26 cellular contexts compared by ENCODE assay signal in the genomic region with DNA sequence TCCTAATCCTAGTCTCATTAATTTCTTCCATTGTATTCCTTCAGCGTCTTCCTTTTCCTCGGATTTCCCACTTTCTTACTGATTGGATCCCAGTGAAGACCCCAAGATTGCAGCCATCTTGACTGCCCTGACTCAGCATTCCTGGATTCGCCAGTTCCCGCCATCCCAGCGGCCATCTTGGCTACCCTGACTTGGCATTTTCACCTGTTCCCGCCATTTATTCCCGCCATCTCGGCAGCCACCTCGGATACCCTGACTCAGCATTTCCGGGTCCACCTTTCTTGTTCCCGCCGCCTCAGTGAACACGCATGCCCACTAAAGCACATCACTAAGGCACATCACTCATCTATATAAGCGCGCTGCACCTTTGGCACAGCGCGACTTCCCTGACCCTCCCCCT. TPM values are rescaled to one million over a fixed set of nuclear protein-coding genes. Genes with fewer than 3 reads are reported as not detected.
"Had no signal": no experiment of that assay in that cellular context is flagged by ENCODE, and none has a peak within 500 bp of the region (broad histone marks: within the 10 kb centered on the region; RNA-seq: fewer than 3 reads in every experiment).

No MANE protein-coding gene starts in this region.

- H3K4me3 Mint-ChIP-seq: activated CD4-positive, alpha-beta T cell treated with anti-CD3 and anti-CD28 coated beads, Interleukin-2, amount 10 ng/mL, durations not matched to agents 24 days and 14 days; activated CD8-positive, alpha-beta T cell treated with anti-CD3 and anti-CD28 coated beads for 36 hours; activated naive CD4-positive, alpha-beta T cell treated with anti-CD3 and anti-CD28 coated beads for 36 hours; activated naive CD8-positive, alpha-beta T cell treated with anti-CD3 and anti-CD28 coated beads, Interleukin-2, amount 10 ng/mL, durations not matched to agents 7 days and 5 days; central memory CD8-positive, alpha-beta T cell; effector memory CD8-positive, alpha-beta T cell; natural killer cell treated with Interleukin-12 subunit alpha and Interleukin-12 subunit beta and Interleukin-15 and Interleukin-18, amount 100 ng/mL, for 72 hours; type B pancreatic cell had no signal

- ATAC-seq: activated CD4-positive, CD25-positive, alpha-beta regulatory T cell treated with anti-CD3 and anti-CD28 coated beads, Interleukin-2, amount 50 U/mL, for 24 hours; activated CD8-positive, alpha-beta T cell treated with anti-CD3 and anti-CD28 coated beads for 36 hours; effector memory CD8-positive, alpha-beta T cell; gastrocnemius medialis; natural killer cell treated with Interleukin-12 subunit alpha and Interleukin-12 subunit beta and Interleukin-15 and Interleukin-18, amount 100 ng/mL, for 72 hours; pancreas; psoas muscle had no signal

- H3K4me1 Mint-ChIP-seq: activated CD4-positive, alpha-beta T cell treated with anti-CD3 and anti-CD28 coated beads, Interleukin-2, amount 10 ng/mL, durations not matched to agents 24 days and 14 days; activated naive CD8-positive, alpha-beta T cell treated with anti-CD3 and anti-CD28 coated beads, Interleukin-2, amount 10 ng/mL, durations not matched to agents 7 days and 5 days; central memory CD8-positive, alpha-beta T cell had no signal

- H3K4me3 ChIP-seq: breast epithelium, colonic mucosa, dorsolateral prefrontal cortex, esophagus muscularis mucosa, gastrocnemius medialis, pancreas, psoas muscle, right atrium auricular region, thoracic aorta, vagina had no signal

- H3K27me3 ChIP-seq: breast epithelium, colonic mucosa, dorsolateral prefrontal cortex, esophagus muscularis mucosa, gastrocnemius medialis, pancreas, right atrium auricular region, vagina had no signal

- DNase-seq: activated CD8-positive, alpha-beta T cell treated with anti-CD3 and anti-CD28 coated beads for 36 hours; activated naive CD4-positive, alpha-beta T cell treated with anti-CD3 and anti-CD28 coated beads for 36 hours; activated naive CD8-positive, alpha-beta T cell treated with anti-CD3 and anti-CD28 coated beads, Interleukin-2, amount 10 ng/mL, durations not matched to agents 7 days and 5 days; amniotic stem cell; colonic mucosa; dorsolateral prefrontal cortex; effector memory CD8-positive, alpha-beta T cell; gastrocnemius medialis; hippocampal formation; midbrain; pancreas; psoas muscle; stimulated activated CD4-positive, alpha-beta T cell treated with anti-CD3 and anti-CD28 coated beads, Interleukin-4, amount 100 ng/mL, for 24 hours; stimulated activated naive CD4-positive, alpha-beta T cell treated with Interleukin-2 at 50 U/mL for 16 hours had no signal

- H3K27me3 Mint-ChIP-seq: activated CD4-positive, alpha-beta T cell treated with anti-CD3 and anti-CD28 coated beads, Interleukin-2, amount 10 ng/mL, durations not matched to agents 24 days and 14 days; activated CD8-positive, alpha-beta T cell treated with anti-CD3 and anti-CD28 coated beads for 36 hours; activated naive CD8-positive, alpha-beta T cell treated with anti-CD3 and anti-CD28 coated beads, Interleukin-2, amount 10 ng/mL, durations not matched to agents 7 days and 5 days; type B pancreatic cell had no signal

- H3K27ac ChIP-seq: breast epithelium, colonic mucosa, dorsolateral prefrontal cortex, esophagus muscularis mucosa, gastrocnemius medialis, pancreas, psoas muscle, right atrium auricular region, thoracic aorta, vagina had no signal

- H3K36me3 ChIP-seq: breast epithelium, colonic mucosa, esophagus muscularis mucosa, gastrocnemius medialis, pancreas, right atrium auricular region, thoracic aorta, vagina had no signal

- H3K4me1 ChIP-seq: breast epithelium, colonic mucosa, esophagus muscularis mucosa, gastrocnemius medialis, pancreas, psoas muscle, right atrium auricular region, vagina had no signal

- H3K27ac Mint-ChIP-seq: activated CD4-positive, alpha-beta T cell treated with anti-CD3 and anti-CD28 coated beads, Interleukin-2, amount 10 ng/mL, durations not matched to agents 24 days and 14 days; activated CD8-positive, alpha-beta T cell treated with anti-CD3 and anti-CD28 coated beads for 36 hours; activated naive CD4-positive, alpha-beta T cell treated with anti-CD3 and anti-CD28 coated beads for 36 hours; activated naive CD8-positive, alpha-beta T cell treated with anti-CD3 and anti-CD28 coated beads, Interleukin-2, amount 10 ng/mL, durations not matched to agents 7 days and 5 days; effector memory CD8-positive, alpha-beta T cell; natural killer cell treated with Interleukin-12 subunit alpha and Interleukin-12 subunit beta and Interleukin-15 and Interleukin-18, amount 100 ng/mL, for 72 hours; type B pancreatic cell had no signal

- H3K36me3 Mint-ChIP-seq: activated naive CD8-positive, alpha-beta T cell treated with anti-CD3 and anti-CD28 coated beads, Interleukin-2, amount 10 ng/mL, durations not matched to agents 7 days and 5 days; natural killer cell treated with Interleukin-12 subunit alpha and Interleukin-12 subunit beta and Interleukin-15 and Interleukin-18, amount 100 ng/mL, for 72 hours; type B pancreatic cell had no signal

RNA-seq across cellular contexts. Expression of a gene that starts 13.8 kb away (rescaled TPM):
- total RNA-seq: activated CD4-positive, alpha-beta T cell treated with anti-CD3 and anti-CD28 coated beads, Interleukin-2, amount 10 ng/mL, durations not matched to agents 24 days and 14 days; activated CD8-positive, alpha-beta T cell treated with anti-CD3 and anti-CD28 coated beads for 36 hours; activated naive CD4-positive, alpha-beta T cell treated with anti-CD3 and anti-CD28 coated beads for 36 hours; activated naive CD8-positive, alpha-beta T cell treated with anti-CD3 and anti-CD28 coated beads, Interleukin-2, amount 10 ng/mL, durations not matched to agents 7 days and 5 days; breast epithelium; colonic mucosa; esophagus muscularis mucosa; gastrocnemius medialis; liver; natural killer cell treated with Interleukin-12 subunit alpha and Interleukin-12 subunit beta and Interleukin-15 and Interleukin-18, amount 100 ng/mL, for 72 hours; pancreas; psoas muscle; right atrium auricular region; T-helper 2 cell treated with Interferon-gamma antibody and Interleukin-4, amounts not matched to agents 100 ng/mL and 5 ng/mL, for 36 hours; thoracic aorta; vagina had no signal
- polyA plus RNA-seq: liver, pancreas, psoas muscle had no signal

RNA-seq across cellular contexts. Expression of a gene that starts 35.3 kb away (rescaled TPM):
- total RNA-seq: activated CD4-positive, alpha-beta T cell treated with anti-CD3 and anti-CD28 coated beads, Interleukin-2, amount 10 ng/mL, durations not matched to agents 24 days and 14 days; activated CD8-positive, alpha-beta T cell treated with anti-CD3 and anti-CD28 coated beads for 36 hours; activated naive CD4-positive, alpha-beta T cell treated with anti-CD3 and anti-CD28 coated beads for 36 hours; activated naive CD8-positive, alpha-beta T cell treated with anti-CD3 and anti-CD28 coated beads, Interleukin-2, amount 10 ng/mL, durations not matched to agents 7 days and 5 days; breast epithelium; colonic mucosa; dorsolateral prefrontal cortex; esophagus muscularis mucosa; gastrocnemius medialis; liver; natural killer cell treated with Interleukin-12 subunit alpha and Interleukin-12 subunit beta and Interleukin-15 and Interleukin-18, amount 100 ng/mL, for 72 hours; pancreas; psoas muscle; right atrium auricular region; T-helper 2 cell treated with Interferon-gamma antibody and Interleukin-4, amounts not matched to agents 100 ng/mL and 5 ng/mL, for 36 hours; thoracic aorta; vagina had no signal
- polyA plus RNA-seq: liver, pancreas, psoas muscle had no signal

RNA-seq across cellular contexts. Expression of a gene that starts 40.0 kb away (rescaled TPM):
- total RNA-seq: activated CD4-positive, alpha-beta T cell treated with anti-CD3 and anti-CD28 coated beads, Interleukin-2, amount 10 ng/mL, durations not matched to agents 24 days and 14 days; activated CD8-positive, alpha-beta T cell treated with anti-CD3 and anti-CD28 coated beads for 36 hours; activated naive CD4-positive, alpha-beta T cell treated with anti-CD3 and anti-CD28 coated beads for 36 hours; activated naive CD8-positive, alpha-beta T cell treated with anti-CD3 and anti-CD28 coated beads, Interleukin-2, amount 10 ng/mL, durations not matched to agents 7 days and 5 days; breast epithelium; colonic mucosa; esophagus muscularis mucosa; gastrocnemius medialis; liver; natural killer cell treated with Interleukin-12 subunit alpha and Interleukin-12 subunit beta and Interleukin-15 and Interleukin-18, amount 100 ng/mL, for 72 hours; pancreas; psoas muscle; right atrium auricular region; T-helper 2 cell treated with Interferon-gamma antibody and Interleukin-4, amounts not matched to agents 100 ng/mL and 5 ng/mL, for 36 hours; thoracic aorta; vagina had no signal
- polyA plus RNA-seq: liver, pancreas, psoas muscle had no signal

RNA-seq across cellular contexts. Expression of a gene that starts 47.8 kb away (rescaled TPM):
- total RNA-seq: activated CD4-positive, alpha-beta T cell treated with anti-CD3 and anti-CD28 coated beads, Interleukin-2, amount 10 ng/mL, durations not matched to agents 24 days and 14 days; activated CD8-positive, alpha-beta T cell treated with anti-CD3 and anti-CD28 coated beads for 36 hours; activated naive CD4-positive, alpha-beta T cell treated with anti-CD3 and anti-CD28 coated beads for 36 hours; activated naive CD8-positive, alpha-beta T cell treated with anti-CD3 and anti-CD28 coated beads, Interleukin-2, amount 10 ng/mL, durations not matched to agents 7 days and 5 days; breast epithelium; colonic mucosa; dorsolateral prefrontal cortex; esophagus muscularis mucosa; gastrocnemius medialis; liver; natural killer cell treated with Interleukin-12 subunit alpha and Interleukin-12 subunit beta and Interleukin-15 and Interleukin-18, amount 100 ng/mL, for 72 hours; pancreas; psoas muscle; right atrium auricular region; T-helper 2 cell treated with Interferon-gamma antibody and Interleukin-4, amounts not matched to agents 100 ng/mL and 5 ng/mL, for 36 hours; thoracic aorta; vagina had no signal
- polyA plus RNA-seq: liver, pancreas, psoas muscle had no signal

RNA-seq across cellular contexts. Expression of a gene that starts 58.5 kb away (rescaled TPM):
- total RNA-seq: activated CD4-positive, alpha-beta T cell treated with anti-CD3 and anti-CD28 coated beads, Interleukin-2, amount 10 ng/mL, durations not matched to agents 24 days and 14 days; activated CD8-positive, alpha-beta T cell treated with anti-CD3 and anti-CD28 coated beads for 36 hours; activated naive CD4-positive, alpha-beta T cell treated with anti-CD3 and anti-CD28 coated beads for 36 hours; activated naive CD8-positive, alpha-beta T cell treated with anti-CD3 and anti-CD28 coated beads, Interleukin-2, amount 10 ng/mL, durations not matched to agents 7 days and 5 days; breast epithelium; colonic mucosa; esophagus muscularis mucosa; gastrocnemius medialis; natural killer cell treated with Interleukin-12 subunit alpha and Interleukin-12 subunit beta and Interleukin-15 and Interleukin-18, amount 100 ng/mL, for 72 hours; pancreas; psoas muscle; right atrium auricular region; T-helper 2 cell treated with Interferon-gamma antibody and Interleukin-4, amounts not matched to agents 100 ng/mL and 5 ng/mL, for 36 hours; thoracic aorta; vagina had no signal
- polyA plus RNA-seq: liver, pancreas, psoas muscle had no signal
